In the genomic region with DNA sequence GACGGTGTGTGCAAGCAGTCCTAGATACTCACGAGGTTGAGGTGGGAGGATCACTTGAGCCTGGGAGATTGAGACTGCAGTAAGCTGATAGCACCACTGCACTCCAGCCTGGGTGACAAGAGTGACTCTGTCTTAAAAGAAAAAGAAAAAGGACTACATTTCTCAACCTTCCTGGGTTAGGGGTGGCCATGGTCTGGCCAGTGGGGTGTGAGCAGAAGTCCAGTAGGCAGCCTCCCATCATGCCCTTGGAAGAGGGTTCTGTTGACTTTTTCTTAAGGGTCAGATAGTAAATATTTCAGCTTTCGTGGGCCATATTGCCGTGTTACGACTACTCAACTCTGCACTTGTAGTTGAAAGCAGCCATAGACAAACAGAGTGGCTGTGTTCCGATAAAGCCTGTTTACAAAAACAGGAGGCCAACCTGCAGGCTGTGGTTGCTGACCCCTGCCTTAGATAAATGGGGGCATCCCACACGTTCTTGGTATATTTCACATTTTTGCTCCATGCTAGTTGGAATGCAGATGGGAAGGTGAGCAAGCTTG, we compare ENCODE assay signal across 1 cellular context.
TF ChIP-seq lines count a peak whose summit lies in the region.

No MANE protein-coding gene starts in this region.

TF ChIP-seq in K562, 482 proteins besides CTCF, POLR2A, EP300 and RAD21 (continued from another document):
- TF ChIP-seq, protein P1, sequence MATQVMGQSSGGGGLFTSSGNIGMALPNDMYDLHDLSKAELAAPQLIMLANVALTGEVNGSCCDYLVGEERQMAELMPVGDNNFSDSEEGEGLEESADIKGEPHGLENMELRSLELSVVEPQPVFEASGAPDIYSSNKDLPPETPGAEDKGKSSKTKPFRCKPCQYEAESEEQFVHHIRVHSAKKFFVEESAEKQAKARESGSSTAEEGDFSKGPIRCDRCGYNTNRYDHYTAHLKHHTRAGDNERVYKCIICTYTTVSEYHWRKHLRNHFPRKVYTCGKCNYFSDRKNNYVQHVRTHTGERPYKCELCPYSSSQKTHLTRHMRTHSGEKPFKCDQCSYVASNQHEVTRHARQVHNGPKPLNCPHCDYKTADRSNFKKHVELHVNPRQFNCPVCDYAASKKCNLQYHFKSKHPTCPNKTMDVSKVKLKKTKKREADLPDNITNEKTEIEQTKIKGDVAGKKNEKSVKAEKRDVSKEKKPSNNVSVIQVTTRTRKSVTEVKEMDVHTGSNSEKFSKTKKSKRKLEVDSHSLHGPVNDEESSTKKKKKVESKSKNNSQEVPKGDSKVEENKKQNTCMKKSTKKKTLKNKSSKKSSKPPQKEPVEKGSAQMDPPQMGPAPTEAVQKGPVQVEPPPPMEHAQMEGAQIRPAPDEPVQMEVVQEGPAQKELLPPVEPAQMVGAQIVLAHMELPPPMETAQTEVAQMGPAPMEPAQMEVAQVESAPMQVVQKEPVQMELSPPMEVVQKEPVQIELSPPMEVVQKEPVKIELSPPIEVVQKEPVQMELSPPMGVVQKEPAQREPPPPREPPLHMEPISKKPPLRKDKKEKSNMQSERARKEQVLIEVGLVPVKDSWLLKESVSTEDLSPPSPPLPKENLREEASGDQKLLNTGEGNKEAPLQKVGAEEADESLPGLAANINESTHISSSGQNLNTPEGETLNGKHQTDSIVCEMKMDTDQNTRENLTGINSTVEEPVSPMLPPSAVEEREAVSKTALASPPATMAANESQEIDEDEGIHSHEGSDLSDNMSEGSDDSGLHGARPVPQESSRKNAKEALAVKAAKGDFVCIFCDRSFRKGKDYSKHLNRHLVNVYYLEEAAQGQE (CRISPR knock-in tag; IDR thresholded peaks at IDR 0.05; ENCODE audit: low read depth): no peak
- TF ChIP-seq, protein P2, sequence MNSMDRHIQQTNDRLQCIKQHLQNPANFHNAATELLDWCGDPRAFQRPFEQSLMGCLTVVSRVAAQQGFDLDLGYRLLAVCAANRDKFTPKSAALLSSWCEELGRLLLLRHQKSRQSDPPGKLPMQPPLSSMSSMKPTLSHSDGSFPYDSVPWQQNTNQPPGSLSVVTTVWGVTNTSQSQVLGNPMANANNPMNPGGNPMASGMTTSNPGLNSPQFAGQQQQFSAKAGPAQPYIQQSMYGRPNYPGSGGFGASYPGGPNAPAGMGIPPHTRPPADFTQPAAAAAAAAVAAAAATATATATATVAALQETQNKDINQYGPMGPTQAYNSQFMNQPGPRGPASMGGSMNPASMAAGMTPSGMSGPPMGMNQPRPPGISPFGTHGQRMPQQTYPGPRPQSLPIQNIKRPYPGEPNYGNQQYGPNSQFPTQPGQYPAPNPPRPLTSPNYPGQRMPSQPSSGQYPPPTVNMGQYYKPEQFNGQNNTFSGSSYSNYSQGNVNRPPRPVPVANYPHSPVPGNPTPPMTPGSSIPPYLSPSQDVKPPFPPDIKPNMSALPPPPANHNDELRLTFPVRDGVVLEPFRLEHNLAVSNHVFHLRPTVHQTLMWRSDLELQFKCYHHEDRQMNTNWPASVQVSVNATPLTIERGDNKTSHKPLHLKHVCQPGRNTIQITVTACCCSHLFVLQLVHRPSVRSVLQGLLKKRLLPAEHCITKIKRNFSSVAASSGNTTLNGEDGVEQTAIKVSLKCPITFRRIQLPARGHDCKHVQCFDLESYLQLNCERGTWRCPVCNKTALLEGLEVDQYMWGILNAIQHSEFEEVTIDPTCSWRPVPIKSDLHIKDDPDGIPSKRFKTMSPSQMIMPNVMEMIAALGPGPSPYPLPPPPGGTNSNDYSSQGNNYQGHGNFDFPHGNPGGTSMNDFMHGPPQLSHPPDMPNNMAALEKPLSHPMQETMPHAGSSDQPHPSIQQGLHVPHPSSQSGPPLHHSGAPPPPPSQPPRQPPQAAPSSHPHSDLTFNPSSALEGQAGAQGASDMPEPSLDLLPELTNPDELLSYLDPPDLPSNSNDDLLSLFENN (IDR thresholded peaks at IDR 0.05; ENCODE audit: low read depth in 2 of 2, low read length in 2 of 2): peak in 1 of 2 experiments; percentile 76; a peak in 2 of 4 replicates
- no peak for TF ChIP-seq OTX1 (CRISPR knock-in tag; IDR thresholded peaks at IDR 0.05)
- TF ChIP-seq SRSF1 (IDR thresholded peaks at IDR 0.05; ENCODE audit: low read depth, low read length): no peak
- no peak for TF ChIP-seq FOXJ3 (CRISPR knock-in tag; IDR thresholded peaks at IDR 0.05)
- no peak; the same call in 1 of the 2 replicates for TF ChIP-seq KAT7 (CRISPR knock-in tag; IDR thresholded peaks at IDR 0.05; ENCODE audit: borderline replicate concordance)
- 0 out of 2 replicates have a peak, but pooled peaks have one; percentile 53 for TF ChIP-seq ZKSCAN8 (CRISPR knock-in tag; IDR thresholded peaks at IDR 0.05)
- TF ChIP-seq SIN3B (IDR thresholded peaks at IDR 0.05; ENCODE audit: low read depth): no peak
- 0 out of 2 replicates have a peak, but pooled peaks have one; percentile 55 for TF ChIP-seq JUN (IDR thresholded peaks at IDR 0.05; ENCODE audit: borderline replicate concordance, low read depth, low read length)
- TF ChIP-seq JUN (CRISPR knock-in tag; IDR thresholded peaks at IDR 0.05; ENCODE audit: borderline replicate concordance): no peak
- no peak for TF ChIP-seq ZNF583 (CRISPR knock-in tag; IDR thresholded peaks at IDR 0.05)
- TF ChIP-seq SRSF3 (IDR thresholded peaks at IDR 0.05; ENCODE audit: insufficient read depth, low read length): no peak
- no peak for TF ChIP-seq ZNF436 (CRISPR knock-in tag; IDR thresholded peaks at IDR 0.05)
- no peak for TF ChIP-seq NR2C2 (CRISPR knock-in tag; IDR thresholded peaks at IDR 0.05)
- peak; percentile 46; the same call in 1 of the 2 replicates for TF ChIP-seq NR2C2 (tag; IDR thresholded peaks at IDR 0.05)
- no peak for TF ChIP-seq CHD2 (IDR thresholded peaks at IDR 0.05; ENCODE audit: low read depth, low read length)
- TF ChIP-seq CBFA2T2 (conservative IDR thresholded peaks at IDR 0.05): peak; percentile 90
- no peak for TF ChIP-seq RB1 (IDR thresholded peaks at IDR 0.05; ENCODE audit: low read depth)
- TF ChIP-seq PCBP1 (IDR thresholded peaks at IDR 0.05; ENCODE audit: low read depth, low read length, poor library complexity, severe bottlenecking): no peak
- no peak for TF ChIP-seq ZNF212 (CRISPR knock-in tag; IDR thresholded peaks at IDR 0.05)
- TF ChIP-seq PTTG1 (tag; IDR thresholded peaks at IDR 0.05; ENCODE audit: low read depth): no peak
- 0 out of 2 replicates have a peak, but pooled peaks have one; percentile 49 for TF ChIP-seq PHB2 (IDR thresholded peaks at IDR 0.05; ENCODE audit: low read depth)
- TF ChIP-seq MAFF (IDR thresholded peaks at IDR 0.05; ENCODE audit: low read length): no peak
- TF ChIP-seq SNRNP70 (optimal IDR thresholded peaks at IDR 0.05; ENCODE audit: low read depth, low read length): no peak
- no peak for TF ChIP-seq RHOXF2B (CRISPR knock-in tag; conservative IDR thresholded peaks at IDR 0.05)
- no peak for TF ChIP-seq DNMT1 (IDR thresholded peaks at IDR 0.05)
- TF ChIP-seq, protein P3, sequence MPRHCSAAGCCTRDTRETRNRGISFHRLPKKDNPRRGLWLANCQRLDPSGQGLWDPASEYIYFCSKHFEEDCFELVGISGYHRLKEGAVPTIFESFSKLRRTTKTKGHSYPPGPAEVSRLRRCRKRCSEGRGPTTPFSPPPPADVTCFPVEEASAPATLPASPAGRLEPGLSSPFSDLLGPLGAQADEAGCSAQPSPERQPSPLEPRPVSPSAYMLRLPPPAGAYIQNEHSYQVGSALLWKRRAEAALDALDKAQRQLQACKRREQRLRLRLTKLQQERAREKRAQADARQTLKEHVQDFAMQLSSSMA (CRISPR knock-in tag; IDR thresholded peaks at IDR 0.05): no peak
- TF ChIP-seq HSF4 (CRISPR knock-in tag; IDR thresholded peaks at IDR 0.05; ENCODE audit: borderline replicate concordance): no peak
- TF ChIP-seq, protein P4, sequence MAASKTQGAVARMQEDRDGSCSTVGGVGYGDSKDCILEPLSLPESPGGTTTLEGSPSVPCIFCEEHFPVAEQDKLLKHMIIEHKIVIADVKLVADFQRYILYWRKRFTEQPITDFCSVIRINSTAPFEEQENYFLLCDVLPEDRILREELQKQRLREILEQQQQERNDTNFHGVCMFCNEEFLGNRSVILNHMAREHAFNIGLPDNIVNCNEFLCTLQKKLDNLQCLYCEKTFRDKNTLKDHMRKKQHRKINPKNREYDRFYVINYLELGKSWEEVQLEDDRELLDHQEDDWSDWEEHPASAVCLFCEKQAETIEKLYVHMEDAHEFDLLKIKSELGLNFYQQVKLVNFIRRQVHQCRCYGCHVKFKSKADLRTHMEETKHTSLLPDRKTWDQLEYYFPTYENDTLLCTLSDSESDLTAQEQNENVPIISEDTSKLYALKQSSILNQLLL (CRISPR knock-in tag; IDR thresholded peaks at IDR 0.05; ENCODE audit: borderline replicate concordance): no peak
- TF ChIP-seq, protein P5, sequence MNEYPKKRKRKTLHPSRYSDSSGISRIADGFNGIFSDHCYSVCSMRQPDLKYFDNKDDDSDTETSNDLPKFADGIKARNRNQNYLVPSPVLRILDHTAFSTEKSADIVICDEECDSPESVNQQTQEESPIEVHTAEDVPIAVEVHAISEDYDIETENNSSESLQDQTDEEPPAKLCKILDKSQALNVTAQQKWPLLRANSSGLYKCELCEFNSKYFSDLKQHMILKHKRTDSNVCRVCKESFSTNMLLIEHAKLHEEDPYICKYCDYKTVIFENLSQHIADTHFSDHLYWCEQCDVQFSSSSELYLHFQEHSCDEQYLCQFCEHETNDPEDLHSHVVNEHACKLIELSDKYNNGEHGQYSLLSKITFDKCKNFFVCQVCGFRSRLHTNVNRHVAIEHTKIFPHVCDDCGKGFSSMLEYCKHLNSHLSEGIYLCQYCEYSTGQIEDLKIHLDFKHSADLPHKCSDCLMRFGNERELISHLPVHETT (CRISPR knock-in tag; conservative IDR thresholded peaks at IDR 0.05 in 1 of 2, IDR thresholded peaks at IDR 0.05 in 1 of 2): peak in 1 of 2 experiments; percentile 72; a peak in 1 of 4 replicates
- TF ChIP-seq, protein P6, sequence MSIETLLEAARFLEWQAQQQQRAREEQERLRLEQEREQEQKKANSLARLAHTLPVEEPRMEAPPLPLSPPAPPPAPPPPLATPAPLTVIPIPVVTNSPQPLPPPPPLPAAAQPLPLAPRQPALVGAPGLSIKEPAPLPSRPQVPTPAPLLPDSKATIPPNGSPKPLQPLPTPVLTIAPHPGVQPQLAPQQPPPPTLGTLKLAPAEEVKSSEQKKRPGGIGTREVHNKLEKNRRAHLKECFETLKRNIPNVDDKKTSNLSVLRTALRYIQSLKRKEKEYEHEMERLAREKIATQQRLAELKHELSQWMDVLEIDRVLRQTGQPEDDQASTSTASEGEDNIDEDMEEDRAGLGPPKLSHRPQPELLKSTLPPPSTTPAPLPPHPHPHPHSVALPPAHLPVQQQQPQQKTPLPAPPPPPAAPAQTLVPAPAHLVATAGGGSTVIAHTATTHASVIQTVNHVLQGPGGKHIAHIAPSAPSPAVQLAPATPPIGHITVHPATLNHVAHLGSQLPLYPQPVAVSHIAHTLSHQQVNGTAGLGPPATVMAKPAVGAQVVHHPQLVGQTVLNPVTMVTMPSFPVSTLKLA (conservative IDR thresholded peaks at IDR 0.05): peak; percentile 31 to 58; a peak in 3 of 4 replicates
- TF ChIP-seq ZNF146 (CRISPR knock-in tag; IDR thresholded peaks at IDR 0.05; ENCODE audit: unreplicated experiment): no peak
- no peak for TF ChIP-seq SLC30A9 (CRISPR knock-in tag; IDR thresholded peaks at IDR 0.05)
- TF ChIP-seq, protein P7, sequence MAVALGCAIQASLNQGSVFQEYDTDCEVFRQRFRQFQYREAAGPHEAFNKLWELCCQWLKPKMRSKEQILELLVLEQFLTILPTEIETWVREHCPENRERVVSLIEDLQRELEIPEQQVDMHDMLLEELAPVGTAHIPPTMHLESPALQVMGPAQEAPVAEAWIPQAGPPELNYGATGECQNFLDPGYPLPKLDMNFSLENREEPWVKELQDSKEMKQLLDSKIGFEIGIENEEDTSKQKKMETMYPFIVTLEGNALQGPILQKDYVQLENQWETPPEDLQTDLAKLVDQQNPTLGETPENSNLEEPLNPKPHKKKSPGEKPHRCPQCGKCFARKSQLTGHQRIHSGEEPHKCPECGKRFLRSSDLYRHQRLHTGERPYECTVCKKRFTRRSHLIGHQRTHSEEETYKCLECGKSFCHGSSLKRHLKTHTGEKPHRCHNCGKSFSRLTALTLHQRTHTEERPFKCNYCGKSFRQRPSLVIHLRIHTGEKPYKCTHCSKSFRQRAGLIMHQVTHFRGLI (CRISPR knock-in tag; IDR thresholded peaks at IDR 0.05): no peak
- TF ChIP-seq CEBPB (tag; IDR thresholded peaks at IDR 0.05): peak; percentile 44; the same call in 1 of the 2 replicates
